11 cellular contexts compared by ENCODE assay signal in the genomic region with DNA sequence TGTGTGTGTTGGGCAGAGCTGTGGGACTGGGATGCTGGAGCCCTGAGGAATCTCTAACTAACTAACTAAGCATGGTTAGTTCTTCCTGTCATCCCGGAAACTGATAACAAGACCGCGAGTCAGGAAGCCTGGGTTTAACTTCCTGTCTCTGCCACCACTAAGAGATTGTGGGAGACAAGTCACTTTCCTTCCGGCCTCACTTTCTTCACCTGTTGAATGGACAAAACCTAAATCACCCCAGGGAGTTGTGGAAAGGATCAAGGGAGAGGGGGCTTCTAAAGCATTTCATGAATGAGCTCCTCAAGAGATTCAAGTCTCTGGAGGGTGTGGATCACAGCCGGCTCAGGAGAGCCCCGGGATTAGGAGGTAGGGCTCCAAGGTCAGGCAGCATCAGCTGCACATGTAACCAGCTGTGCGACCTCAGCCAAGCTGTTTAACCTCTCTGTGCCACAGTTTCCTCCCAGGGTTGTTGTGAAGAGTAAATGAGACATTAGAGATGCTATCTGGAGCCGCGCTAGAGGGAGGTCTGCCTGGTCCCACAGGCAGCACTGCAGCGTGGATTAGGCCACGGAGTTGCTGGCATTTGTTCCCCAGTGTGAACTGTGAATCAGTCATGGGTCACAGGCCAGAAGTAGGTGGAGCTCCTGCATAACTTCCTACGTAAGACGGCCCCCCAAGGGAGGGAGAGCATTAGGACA.
DNase-seq lines count a peak whose midpoint lies in the region; ATAC-seq and TF ChIP-seq lines count a peak whose summit lies in the region.
"Had no signal": no experiment of that assay in that cellular context is flagged by ENCODE, and none has a peak within 500 bp of the region (broad histone marks: within the 10 kb centered on the region; RNA-seq: fewer than 3 reads in every experiment).

No MANE protein-coding gene starts in this region.

- no peak overlapping the region for H3K4me3 ChIP-seq in fibroblast of lung (replicated peaks in 1 of 4; ENCODE audit: control extremely low read depth in 1 of 4, insufficient read depth in 1 of 4, low read depth in 3 of 4, low read length in 4 of 4)
- H3K4me3 ChIP-seq: skin epidermis, thyroid gland had no signal

- no peak overlapping the region for H2AFZ ChIP-seq in fibroblast of lung (ENCODE audit: low read length)

- no peaks in the 10 kb centered on the region for H3K9me3 Mint-ChIP-seq in activated CD4-positive, alpha-beta T cell treated with anti-CD3 and anti-CD28 coated beads, Interleukin-2, amount 10 ng/mL, durations not matched to agents 7 days and 5 days

- peak overlapping the region; percentile 15 for H3K4me2 ChIP-seq in fibroblast of lung (ENCODE audit: extremely low read depth, insufficient read depth, low read length)

- no peaks in the 10 kb centered on the region for H3K36me3 Mint-ChIP-seq in activated CD4-positive, alpha-beta T cell treated with anti-CD3 and anti-CD28 coated beads, Interleukin-2, amount 10 ng/mL, durations not matched to agents 7 days and 5 days (ENCODE audit: low read depth)

- DNase-seq in stimulated activated CD4-positive, alpha-beta T cell treated with anti-CD3 and anti-CD28 coated beads, Interleukin-15, amount 100 ng/mL, for 24 hours = peak; percentile 45
- DNase-seq in stimulated activated CD4-positive, alpha-beta T cell treated with anti-CD3 and anti-CD28 coated beads, Interleukin-12 subunit alpha, Interleukin-12 subunit beta, amount 100 ng/mL, for 4 hours = no peak
- DNase-seq in activated CD4-positive, alpha-beta T cell treated with anti-CD3 and anti-CD28 coated beads, Interleukin-2, amount 10 ng/mL, durations not matched to agents 7 days and 5 days = peak; percentile 65
- peak; percentile 37 to 43 for DNase-seq in fibroblast of lung (ENCODE audit: low read depth in 2 of 2)
- DNase-seq in globus pallidus (ENCODE audit: low spot score) = no peak
- no peak for DNase-seq in SW480 (ENCODE audit: low spot score)
- no peak for DNase-seq in COR-L47 (lab: John Stamatoyannopoulos, UW)

- H3K9ac ChIP-seq in fibroblast of lung (ENCODE audit: insufficient read depth, low read length) = no peak overlapping the region

- H3K4me1 Mint-ChIP-seq in activated CD4-positive, alpha-beta T cell treated with anti-CD3 and anti-CD28 coated beads, Interleukin-2, amount 10 ng/mL, durations not matched to agents 7 days and 5 days = peaks cover 34% of the 10 kb centered on the region

- peaks cover 60% of the 10 kb centered on the region for H3K27me3 Mint-ChIP-seq in activated CD4-positive, alpha-beta T cell treated with anti-CD3 and anti-CD28 coated beads, Interleukin-2, amount 10 ng/mL, durations not matched to agents 7 days and 5 days

- no peak for ATAC-seq in HG03097 (IDR thresholded peaks at IDR 0.05; ENCODE audit: low FRiP score, unreplicated experiment)

- no peaks in the 10 kb centered on the region for H3K9me3 ChIP-seq in fibroblast of lung (ENCODE audit: control insufficient read depth, insufficient read depth, low read depth, low read length)
- H3K9me3 ChIP-seq: thyroid gland had no signal

- H3K79me2 ChIP-seq in fibroblast of lung (ENCODE audit: control insufficient read depth, insufficient read depth, low read length) = no peaks in the 10 kb centered on the region

- no peaks in the 10 kb centered on the region for H3K27me3 ChIP-seq in fibroblast of lung (ENCODE audit: control insufficient read depth, insufficient read depth, low read length)
- H3K27me3 ChIP-seq: thyroid gland had no signal

- TF ChIP-seq CTCF in fibroblast of lung (conservative IDR thresholded peaks at IDR 0.05 in 1 of 2, IDR thresholded peaks at IDR 0.05 in 1 of 2; ENCODE audit: low read depth in 1 of 2, low read length in 2 of 2) = no peak

- CTCF ChIA-PET in activated CD4-positive, alpha-beta T cell treated with anti-CD3 and anti-CD28 coated beads, Interleukin-2, amount 10 ng/mL, durations not matched to agents 7 days and 5 days (lab: Charles Lee) = interaction anchor here (1.2 to 2.2 kb wide), 5 partner anchors 9 to 76 kb away, joined by 3 to 12 read pairs (median 4); no protein-coding TSS in a partner anchor

- H3K27ac Mint-ChIP-seq in activated CD4-positive, alpha-beta T cell treated with anti-CD3 and anti-CD28 coated beads, Interleukin-2, amount 10 ng/mL, durations not matched to agents 7 days and 5 days = peak overlapping the region; percentile 70

- H3K4me1 ChIP-seq in fibroblast of lung (ENCODE audit: control insufficient read depth, extremely low read depth, insufficient read depth, low read length) = peaks cover 23% of the 10 kb centered on the region

- no peak overlapping the region for H3K27ac ChIP-seq in fibroblast of lung (ENCODE audit: insufficient read depth, low read length)
- H3K27ac ChIP-seq: C4-2B, skin epidermis, thyroid gland had no signal

- POLR2A ChIA-PET in activated CD4-positive, alpha-beta T cell treated with anti-CD3 and anti-CD28 coated beads, Interleukin-2, amount 10 ng/mL, durations not matched to agents 7 days and 5 days (lab: Charles Lee) = no interaction called here

- peak overlapping the region; percentile 17 for H3K4me3 Mint-ChIP-seq in activated CD4-positive, alpha-beta T cell treated with anti-CD3 and anti-CD28 coated beads, Interleukin-2, amount 10 ng/mL, durations not matched to agents 7 days and 5 days

- H4K20me1 ChIP-seq in fibroblast of lung (ENCODE audit: control insufficient read depth, extremely low read depth, insufficient read depth, low read length) = no peaks in the 10 kb centered on the region

- no peaks in the 10 kb centered on the region for H3K36me3 ChIP-seq in fibroblast of lung (ENCODE audit: control insufficient read depth, insufficient read depth, low read length)
- H3K36me3 ChIP-seq: thyroid gland had no signal

Comparison
In these comparisons a context has a peak if more than half of its experiments do, and no peak if none do; other contexts are left out.
1. DNase-seq: peak in stimulated activated CD4-positive, alpha-beta T cell treated with anti-CD3 and anti-CD28 coated beads, Interleukin-15, amount 100 ng/mL, for 24 hours (single experiment), activated CD4-positive, alpha-beta T cell treated with anti-CD3 and anti-CD28 coated beads, Interleukin-2, amount 10 ng/mL, durations not matched to agents 7 days and 5 days (single experiment) and fibroblast of lung (2 of 2); none in stimulated activated CD4-positive, alpha-beta T cell treated with anti-CD3 and anti-CD28 coated beads, Interleukin-12 subunit alpha, Interleukin-12 subunit beta, amount 100 ng/mL, for 4 hours (single experiment), globus pallidus (single experiment), SW480 (single experiment) and COR-L47 (single experiment).